Comparison of ENCODE assay signal across 2 cellular contexts in genomic region chr1:73180661-73181540, GRCh38.
TF ChIP-seq lines count a peak whose summit lies in the region.

No MANE protein-coding gene starts in this region.

TF ChIP-seq in GM23338, 12 proteins besides CTCF, POLR2A, EP300 and RAD21:
- TF ChIP-seq ZNF331 (CRISPR knock-in tag; IDR thresholded peaks at IDR 0.05; ENCODE audit: low read depth), result no peak
- no peak for TF ChIP-seq REST (IDR thresholded peaks at IDR 0.05; ENCODE audit: unreplicated experiment)
- TF ChIP-seq STAT1 (IDR thresholded peaks at IDR 0.05; ENCODE audit: unreplicated experiment), result no peak
- TF ChIP-seq JUNB (IDR thresholded peaks at IDR 0.05; ENCODE audit: unreplicated experiment), result no peak
- no peak for TF ChIP-seq NANOG (IDR thresholded peaks at IDR 0.05; ENCODE audit: borderline replicate concordance)

TF ChIP-seq in H1, 55 proteins besides CTCF, POLR2A, EP300 and RAD21:
- TF ChIP-seq JUN (IDR thresholded peaks at IDR 0.05; ENCODE audit: low read depth, low read length) (no peak), NRF1 (IDR thresholded peaks at IDR 0.05; ENCODE audit: low read depth, low read length) (no peak), ATF3 (IDR thresholded peaks at IDR 0.05; ENCODE audit: insufficient read depth, low read depth, low read length) (no peak), YY1 (IDR thresholded peaks at IDR 0.05; ENCODE audit: low read depth, low read length) (no peak), JUND (IDR thresholded peaks at IDR 0.05; ENCODE audit: low read length) (no peak), SIX5 (IDR thresholded peaks at IDR 0.05; ENCODE audit: low read depth, low read length) (no peak), SUZ12 (IDR thresholded peaks at IDR 0.05; ENCODE audit: low read length) (no peak), HDAC2 (IDR thresholded peaks at IDR 0.05; ENCODE audit: borderline replicate concordance in 1 of 2, low read depth in 2 of 2, low read length in 2 of 2) (no peak), MAFK (IDR thresholded peaks at IDR 0.05; ENCODE audit: low read depth, low read length) (no peak), KDM4A (IDR thresholded peaks at IDR 0.05; ENCODE audit: low read depth, low read length, severe bottlenecking) (no peak), EZH2 (IDR thresholded peaks at IDR 0.05; ENCODE audit: low read depth, low read length, severe bottlenecking) (no peak), HDAC6 (IDR thresholded peaks at IDR 0.05; ENCODE audit: low read depth, low read length) (no peak), CTBP2 (IDR thresholded peaks at IDR 0.05; ENCODE audit: borderline replicate concordance, insufficient read depth, insufficient read length, low read length) (no peak), TAF7 (optimal IDR thresholded peaks at IDR 0.05; ENCODE audit: borderline replicate concordance, low read depth, low read length) (no peak)
